Comparison of ENCODE assay signal across 19 cellular contexts in the genomic region with DNA sequence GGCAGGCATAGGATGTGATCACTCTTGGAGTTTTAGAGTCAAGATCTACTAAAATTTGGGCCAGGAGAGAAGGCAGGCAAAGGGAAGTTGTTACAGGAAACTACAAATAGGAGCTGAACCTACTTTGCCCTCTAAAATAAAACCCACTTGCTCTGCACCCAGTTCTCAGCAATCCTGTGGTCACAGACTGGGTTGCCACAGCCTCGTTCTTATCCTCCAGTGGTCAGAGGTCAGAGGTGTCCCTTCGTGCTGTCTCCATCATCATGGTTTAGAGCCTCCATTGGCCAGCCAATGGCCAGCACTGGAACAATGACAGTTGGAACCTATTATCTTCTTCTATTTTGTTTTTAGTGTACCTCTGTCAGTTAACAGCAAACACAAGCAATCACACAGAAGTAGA.
DNase-seq lines count a peak whose midpoint lies in the region; ATAC-seq and TF ChIP-seq lines count a peak whose summit lies in the region.
"Had no signal": no experiment of that assay in that cellular context is flagged by ENCODE, and none has a peak within 500 bp of the region (broad histone marks: within the 10 kb centered on the region; RNA-seq: fewer than 3 reads in every experiment).

No MANE protein-coding gene starts in this region.

- H3K27ac ChIP-seq in H9 (ENCODE audit: insufficient read length, low read depth, low read length): no peak overlapping the region
- H3K27ac ChIP-seq: KMS-11 had no signal

- H4K91ac ChIP-seq in H9 (ENCODE audit: insufficient read length, low read depth, low read length): no peak overlapping the region

- H4K5ac ChIP-seq in H9 (ENCODE audit: insufficient read length, low read depth, low read length): no peak overlapping the region

- DNase-seq in H9 (no peak), RPMI7951 (ENCODE audit: low read depth) (peak; percentile 11), glomerular visceral epithelial cell (ENCODE audit: extremely low spot score) (peak; percentile 18), foreskin fibroblast (no peak)
- no peak for DNase-seq in activated CD4-positive, alpha-beta T cell treated with anti-CD3 and anti-CD28 coated beads, Interleukin-2, amount 50 U/mL, for 1 hour
- DNase-seq: Caco-2; CD4-positive, alpha-beta memory T cell; DMS 273 treated with DMSO at 0.1 percent for 48 hours; DMS79 treated with DMSO at 0.1 percent for 48 hours; NCI-H1105 treated with DMSO at 0.1 percent for 48 hours; NCI-H2029 treated with DMSO at 0.1 percent for 48 hours; NCI-H226; NCI-H510A treated with DMSO at 0.1 percent for 48 hours; NCI-H748 treated with DMSO at 0.1 percent for 48 hours; NK-92 treated with Interleukin-12 subunit alpha and Interleukin-12 subunit beta, amount 100 ng/mL, for 24 hours; Right ventricle myocardium superior had no signal

- no peak for TF ChIP-seq CTCF in H9 (conservative IDR thresholded peaks at IDR 0.05)
- no peak for TF ChIP-seq CTCF in foreskin fibroblast (IDR thresholded peaks at IDR 0.05; ENCODE audit: low read depth, low read length)

- H4K8ac ChIP-seq in H9 (replicated peaks; ENCODE audit: insufficient read length, low read depth, low read length): no peak overlapping the region

- no peak overlapping the region for H2AFZ ChIP-seq in H9 (ENCODE audit: low read length)

- H3K9me3 ChIP-seq in H9 (ENCODE audit: control insufficient read depth, low read depth, low read length): no peaks in the 10 kb centered on the region
- H3K9me3 ChIP-seq: Caco-2 had no signal

- H3K9me3 Mint-ChIP-seq in H9: peaks cover 3 to 5% of the 10 kb centered on the region in 2 experiments; a peak in 4 of 5 replicates

- H3K79me1 ChIP-seq in H9 (ENCODE audit: insufficient read depth, low read depth, low read length, poor library complexity, severe bottlenecking): no peaks in the 10 kb centered on the region

- H3K4ac ChIP-seq in H9 (ENCODE audit: low read depth, low read length): no peak overlapping the region

- no peak overlapping the region for H3K4me3 Mint-ChIP-seq in H9
- H3K4me3 Mint-ChIP-seq: CD4-positive, alpha-beta memory T cell had no signal

- no peak overlapping the region for H2BK5ac ChIP-seq in H9 (ENCODE audit: insufficient read length, low read length)

- no peak overlapping the region for H3K4me2 ChIP-seq in H9 (ENCODE audit: insufficient read depth, insufficient read length, low read length)
- H3K4me2 ChIP-seq: KMS-11 had no signal

- no peak overlapping the region for H2BK12ac ChIP-seq in H9 (ENCODE audit: insufficient read length, low read depth, low read length)

- no peaks in the 10 kb centered on the region for H3K23me2 ChIP-seq in H9 (ENCODE audit: insufficient read length, low read depth, low read length, poor library complexity, severe bottlenecking)

- no peak overlapping the region for H2BK20ac ChIP-seq in H9 (ENCODE audit: low read depth, low read length, poor library complexity, severe bottlenecking)

- no peaks in the 10 kb centered on the region for H4K20me1 ChIP-seq in H9 (ENCODE audit: control insufficient read depth, insufficient read depth, insufficient read length)

- no peak overlapping the region for H3K27ac Mint-ChIP-seq in H9
- H3K27ac Mint-ChIP-seq: CD4-positive, alpha-beta memory T cell had no signal

- H2AK5ac ChIP-seq in H9 (ENCODE audit: insufficient read length, low read length): no peak overlapping the region

- no peak overlapping the region for H3K18ac ChIP-seq in H9 (ENCODE audit: insufficient read length, low read depth, low read length)

- H3K27me3 ChIP-seq in H9 (ENCODE audit: insufficient read depth, low read length): no peaks in the 10 kb centered on the region

- no peaks in the 10 kb centered on the region for H3K79me2 ChIP-seq in H9 (ENCODE audit: insufficient read depth, low read length)

- H3K4me1 Mint-ChIP-seq in H9: no peaks in the 10 kb centered on the region
- H3K4me1 Mint-ChIP-seq: CD4-positive, alpha-beta memory T cell had no signal

- H3K56ac ChIP-seq in H9 (ENCODE audit: insufficient read length, low read depth, low read length): no peak overlapping the region

- no peaks in the 10 kb centered on the region for H3K4me1 ChIP-seq in H9 (ENCODE audit: insufficient read depth, low read length)
- H3K4me1 ChIP-seq: Caco-2 had no signal

- no peak overlapping the region for H3T11ph ChIP-seq in H9 (ENCODE audit: low read length)

- no peaks in the 10 kb centered on the region; a peak in 1 of 7 replicates for H3K36me3 Mint-ChIP-seq in H9 (ENCODE audit: insufficient read depth in 1 of 3, low read depth in 3 of 3)
- H3K36me3 Mint-ChIP-seq: CD4-positive, alpha-beta memory T cell had no signal

- H2BK15ac ChIP-seq in H9 (ENCODE audit: low read depth, low read length): no peak overlapping the region

- no CpG with 5 or more reads among the region's 2 CpGs for WGBS in H9 (ENCODE audit: extremely low coverage, insufficient read length, low lambda C conversion rate)

- no peak overlapping the region for H3K4me3 ChIP-seq in foreskin fibroblast (ENCODE audit: low read depth in 1 of 2, low read length in 2 of 2)

- ATAC-seq in HG03342 (IDR thresholded peaks at IDR 0.05; ENCODE audit: unreplicated experiment): no peak
- ATAC-seq in HG03442 (IDR thresholded peaks at IDR 0.05; ENCODE audit: unreplicated experiment): no peak

- no peak overlapping the region for H3K23ac ChIP-seq in H9 (ENCODE audit: insufficient read length, low read depth, low read length)

- no peak overlapping the region for H3K9ac ChIP-seq in H9 (ENCODE audit: extremely low read depth, insufficient read length, low read length)
- H3K9ac ChIP-seq: KMS-11 had no signal

- no peak overlapping the region for H2BK120ac ChIP-seq in H9 (ENCODE audit: low read depth, low read length, poor library complexity, severe bottlenecking)

- H3K14ac ChIP-seq in H9 (ENCODE audit: insufficient read depth, low read length): 0 out of 2 replicates have a peak overlapping the region, but pooled peaks have one; percentile 35

- H3K27me3 Mint-ChIP-seq in H9 (ENCODE audit: low read depth): peaks cover 10% of the 10 kb centered on the region

Comparison
In these comparisons a context has a peak if more than half of its experiments do, and no peak if none do; other contexts are left out.
1. DNase-seq: peak in RPMI7951 (single experiment) and glomerular visceral epithelial cell (single experiment); none in H9 (single experiment), activated CD4-positive, alpha-beta T cell treated with anti-CD3 and anti-CD28 coated beads, Interleukin-2, amount 50 U/mL, for 1 hour (single experiment) and foreskin fibroblast (0 of 2).